ENCODE assay signal across 2 cellular contexts in genomic region chr16:10896723-10897122, GRCh38.
TF ChIP-seq lines count a peak whose summit lies in the region.

No MANE protein-coding gene starts in this region.

TF ChIP-seq in liver, 16 proteins besides CTCF, POLR2A, EP300 and RAD21:
- TF ChIP-seq EGR1 (IDR thresholded peaks at IDR 0.05; ENCODE audit: low read depth in 2 of 2) (no peak), FOXA2 (IDR thresholded peaks at IDR 0.05) (no peak), ATF3 (IDR thresholded peaks at IDR 0.05) (no peak), JUND (IDR thresholded peaks at IDR 0.05) (no peak), TAF1 (conservative IDR thresholded peaks at IDR 0.05) (no peak), NR2F2 (IDR thresholded peaks at IDR 0.05) (no peak), FOXA1 (IDR thresholded peaks at IDR 0.05) (no peak), MAX (IDR thresholded peaks at IDR 0.05) (peak; percentile 5), HNF4G (IDR thresholded peaks at IDR 0.05) (no peak)

TF ChIP-seq in HepG2, 621 proteins besides CTCF, POLR2A, EP300 and RAD21:
- no peak for TF ChIP-seq ARNTL (CRISPR knock-in tag; IDR thresholded peaks at IDR 0.05)
- TF ChIP-seq ZNF468 (CRISPR knock-in tag; IDR thresholded peaks at IDR 0.05): no peak
- TF ChIP-seq ASH2L (IDR thresholded peaks at IDR 0.05; ENCODE audit: insufficient read length, low read depth, low read length): no peak
- TF ChIP-seq ZNF777 (CRISPR knock-in tag; IDR thresholded peaks at IDR 0.05): no peak
- TF ChIP-seq HOXA5 (CRISPR knock-in tag; IDR thresholded peaks at IDR 0.05): no peak
- no peak for TF ChIP-seq SALL2 (CRISPR knock-in tag; IDR thresholded peaks at IDR 0.05)
- no peak for TF ChIP-seq POLR2G (IDR thresholded peaks at IDR 0.05; ENCODE audit: low read depth, low read length)
- TF ChIP-seq ZNF557 (CRISPR knock-in tag; IDR thresholded peaks at IDR 0.05): no peak
- TF ChIP-seq PRDM10 (CRISPR knock-in tag; IDR thresholded peaks at IDR 0.05; ENCODE audit: low read depth): no peak
- TF ChIP-seq ZNF264 (CRISPR knock-in tag; IDR thresholded peaks at IDR 0.05): no peak
